In genomic region chr2:46632349-46632748, GRCh38 we compare ENCODE assay signal across 8 cellular contexts. TPM values are rescaled to one million over a fixed set of nuclear protein-coding genes. Genes with fewer than 3 reads are reported as not detected.
DNase-seq lines count a peak whose midpoint lies in the region; ATAC-seq, FAIRE-seq and TF ChIP-seq lines count a peak whose summit lies in the region.

No MANE protein-coding gene starts in this region.

- TF ChIP-seq CTCF in NB4 (IDR thresholded peaks at IDR 0.05; ENCODE audit: low read depth, low read length) (peak; percentile 42), body of pancreas (IDR thresholded peaks at IDR 0.05) (peak in 6 of 7 experiments; percentile 21 to 55 (median 48)), HepG2 (CRISPR knock-in tag; IDR thresholded peaks at IDR 0.05) (peak; percentile 61), omental fat pad (IDR thresholded peaks at IDR 0.05) (no peak)

- H3K36me3 ChIP-seq in body of pancreas (replicated peaks in 1 of 2; ENCODE audit: insufficient read depth in 1 of 2, low read depth in 2 of 2) (peaks cover 0 to 2% of the 10 kb centered on the region in 2 donors), HepG2 (replicated peaks in 1 of 2; ENCODE audit: control insufficient read depth in 1 of 2, insufficient read depth in 2 of 2, low read length in 2 of 2) (peaks cover 0 to under 1% of the 10 kb centered on the region in 2 experiments; a peak in 4 of 5 replicates)

- no peak overlapping the region for H3K9ac ChIP-seq in HepG2 (ENCODE audit: insufficient read depth, low read depth, low read length)

- peak; percentile 34 for FAIRE-seq in HepG2 (lab: Jason Lieb, UNC)

- POLR2A ChIA-PET in HepG2 (lab: Yijun Ruan, JAX), result no interaction called here

- no peaks in the 10 kb centered on the region for H3K9me3 ChIP-seq in body of pancreas
- H3K9me3 ChIP-seq in HepG2 (ENCODE audit: low read length), result no peaks in the 10 kb centered on the region

- no peak overlapping the region for H3K4me2 ChIP-seq in HepG2 (ENCODE audit: low read depth, low read length)

- no peaks in the 10 kb centered on the region for H3K4me1 ChIP-seq in body of pancreas
- no peaks in the 10 kb centered on the region for H3K4me1 ChIP-seq in HepG2 (ENCODE audit: insufficient read depth, low read length)

- H3K27ac ChIP-seq in body of pancreas (no peak overlapping the region), HepG2 (ENCODE audit: extremely low read length, insufficient read depth, low read length) (no peak overlapping the region)

- in situ Hi-C loops in HepG2 (cut with HindIII; ENCODE audit: extremely low pct_ligation_motif_present, low pct_unique_long_range_greater_than_20kb), result no loop called here

- intact Hi-C loops in body of pancreas (cut with DNase I) (no loop called here), HepG2 (cut with micrococcal nuclease; ENCODE audit: unreplicated experiment) (loop anchor here (1.0 kb wide), 3 partner anchors 18 to 257 kb away; no protein-coding TSS in a partner anchor)

- no TSS peak for BruUV-seq in HepG2 (replicated peaks; lab: Mats Ljungman, UMichigan)

- TF ChIP-seq POLR2A in NB4 (IDR thresholded peaks at IDR 0.05; ENCODE audit: extremely low read depth, insufficient read length) (no peak), body of pancreas (IDR thresholded peaks at IDR 0.05) (no peak), HepG2 (IDR thresholded peaks at IDR 0.05; ENCODE audit: insufficient read depth in 1 of 2, low read depth in 2 of 2, low read length in 2 of 2) (no peak)

- TF ChIP-seq EP300 in HepG2 (IDR thresholded peaks at IDR 0.05; ENCODE audit: low read depth in 2 of 2, low read length in 2 of 2) (no peak), HepG2 (CRISPR knock-in tag; IDR thresholded peaks at IDR 0.05; ENCODE audit: borderline replicate concordance) (no peak)

- peak; percentile 63; the same call in 1 of the 2 replicates for TF ChIP-seq RAD21 in HepG2 (CRISPR knock-in tag; IDR thresholded peaks at IDR 0.05)

- H3K4me3 ChIP-seq in NB4 (ENCODE audit: low read depth, low read length) (no peak overlapping the region), body of pancreas (no peak overlapping the region), HepG2 (replicated peaks in 1 of 3; ENCODE audit: insufficient read depth in 1 of 3, low read depth in 2 of 3, low read length in 3 of 3) (no peak overlapping the region)

- no peaks in the 10 kb centered on the region for H4K20me1 ChIP-seq in HepG2 (ENCODE audit: insufficient read depth, low read length)

- no peak overlapping the region for H2AFZ ChIP-seq in HepG2 (ENCODE audit: low read length)

- ATAC-seq in body of pancreas, result peak; percentile 35
- peak; percentile 55; the same call in 2 of the 3 replicates for ATAC-seq in HepG2
- no peak for ATAC-seq in omental fat pad (ENCODE audit: low FRiP score)
- no peak for ATAC-seq in HG03095 (IDR thresholded peaks at IDR 0.05; ENCODE audit: unreplicated experiment)
- ATAC-seq in GM21447 (IDR thresholded peaks at IDR 0.05; ENCODE audit: unreplicated experiment), result no peak

- no peaks in the 10 kb centered on the region for H3K79me2 ChIP-seq in HepG2 (ENCODE audit: insufficient read depth, low read length)

- CTCF ChIA-PET in HepG2 (lab: Yijun Ruan, JAX; ENCODE audit: low intra/inter-chr PET ratio, low total read pairs), result interaction anchor here (0.8 to 3.9 kb wide), 4 partner anchors 18 to 257 kb away, joined by 4 to 35 read pairs (median 12); no protein-coding TSS in a partner anchor

- H3K27me3 ChIP-seq in body of pancreas (no peaks in the 10 kb centered on the region), HepG2 (ENCODE audit: control insufficient read depth in 1 of 2, insufficient read depth in 2 of 2, low read length in 2 of 2) (no peaks in the 10 kb centered on the region)

- peak; percentile 42 for DNase-seq in NCI-H2107 treated with DMSO at 0.1 percent for 48 hours (lab: John Stamatoyannopoulos, UW; ENCODE audit: unreplicated experiment)
- DNase-seq in NCI-H2107 (lab: John Stamatoyannopoulos, UW), result no peak
- peak; percentile 66 for DNase-seq in NB4 (ENCODE audit: low read depth)
- DNase-seq in body of pancreas, result no peak
- DNase-seq in HepG2 (ENCODE audit: low spot score), result peak; percentile 50
- DNase-seq in omental fat pad (ENCODE audit: low spot score), result no peak

TF ChIP-seq in HepG2, 621 proteins besides CTCF, POLR2A, EP300 and RAD21:
- TF ChIP-seq STAG1 (CRISPR knock-in tag; IDR thresholded peaks at IDR 0.05), result peak; percentile 77
- TF ChIP-seq ZSCAN31 (CRISPR knock-in tag; IDR thresholded peaks at IDR 0.05; ENCODE audit: low read depth), result no peak
- no peak for TF ChIP-seq KDM5B (CRISPR knock-in tag; IDR thresholded peaks at IDR 0.05; ENCODE audit: borderline replicate concordance)
- TF ChIP-seq SMC3 (IDR thresholded peaks at IDR 0.05; ENCODE audit: low read length), result peak; percentile 76
- no peak for TF ChIP-seq CREM (IDR thresholded peaks at IDR 0.05)
- no peak for TF ChIP-seq CREM (CRISPR knock-in tag; IDR thresholded peaks at IDR 0.05)
- 0 out of 4 replicates have a peak, but pooled peaks of 1 of the 2 experiments have one; percentile 7 for TF ChIP-seq MAFK (conservative IDR thresholded peaks at IDR 0.05 in 1 of 2, IDR thresholded peaks at IDR 0.05 in 1 of 2; ENCODE audit: low read length in 2 of 2)

RNA-seq across cellular contexts. Expression of gene CRIPT, which starts 15.3 kb away (rescaled TPM):
- total RNA-seq in body of pancreas (1 to 10 TPM; 5.3 to 8.6 TPM), HepG2 (2016; rRNA removed; fragmentation: Illumina TruSeq; extraction: Trizol) (20.1 and 27.7 TPM in 2 replicates), omental fat pad (10 to 100 TPM in 3 of 4 donors, 1 to 10 TPM in 1; 7.7 to 21.6 (median 17.2) TPM)
- total RNA-seq in HepG2 (2016; cell fraction: cytosol; rRNA removed; fragmentation: Illumina TruSeq; extraction: Trizol; ENCODE audit: low read depth), result 7.2 and 8.6 TPM in 2 replicates
- 21.8 and 30.2 TPM in 2 replicates for total RNA-seq in HepG2 (2016; cell fraction: insoluble cytoplasmic fraction; rRNA removed; fragmentation: Illumina TruSeq; extraction: Trizol)
- 11.7 and 13.1 TPM in 2 replicates for total RNA-seq in HepG2 (2016; cell fraction: membrane; rRNA removed; fragmentation: Illumina TruSeq; extraction: Trizol)
- 11.9 and 12.5 TPM in 2 replicates for total RNA-seq in HepG2 (2016; cell fraction: nucleus; rRNA removed; fragmentation: Illumina TruSeq; extraction: Trizol)
- polyA plus RNA-seq in HepG2 (2011; rRNA removed), result 7.1 and 10.7 TPM in 2 replicates
- 2.9 and 5.3 TPM in 2 replicates for polyA plus RNA-seq in HepG2 (2011; cell fraction: cytosol; rRNA removed)
- polyA plus RNA-seq in HepG2 (2011; cell fraction: nucleus; rRNA removed), result 3.3 and 4.4 TPM in 2 replicates
- 19.6 and 22.5 TPM in 2 replicates for polyA plus RNA-seq in HepG2 (2012)
- 7.6 and 8.0 TPM in 2 replicates for polyA plus RNA-seq in HepG2 (2016; cell fraction: cytosol; fragmentation: Illumina TruSeq; extraction: Trizol; ENCODE audit: low read depth)
- 28.7 and 29.0 TPM in 2 replicates for polyA plus RNA-seq in HepG2 (2016; cell fraction: insoluble cytoplasmic fraction; fragmentation: Illumina TruSeq; extraction: Trizol; ENCODE audit: low read depth)
- polyA plus RNA-seq in HepG2 (2016; cell fraction: membrane; fragmentation: Illumina TruSeq; extraction: Trizol; ENCODE audit: low read depth), result 9.3 TPM in 2 replicates
- polyA plus RNA-seq in HepG2 (2016; cell fraction: nucleus; fragmentation: Illumina TruSeq; extraction: Trizol; ENCODE audit: insufficient read depth, low read depth), result 11.8 and 12.8 TPM in 2 replicates
- 5.7 and 6.6 TPM in 2 replicates for polyA minus RNA-seq in HepG2 (2011; rRNA and poly(A)+ RNA removed; ENCODE audit: low replicate concordance)
- 8.4 and 9.8 TPM in 2 replicates for polyA minus RNA-seq in HepG2 (2011; cell fraction: cytosol; rRNA and poly(A)+ RNA removed)
- 25.0 and 26.4 TPM in 2 replicates for polyA minus RNA-seq in HepG2 (2011; cell fraction: nucleus; rRNA and poly(A)+ RNA removed)

RNA-seq across cellular contexts. Expression of gene PIGF, which starts 15.5 kb away (rescaled TPM):
- total RNA-seq in body of pancreas, result 10 to 100 TPM; 11.4 to 11.5 TPM
- total RNA-seq in HepG2 (2016; rRNA removed; fragmentation: Illumina TruSeq; extraction: Trizol), result 37.8 and 53.2 TPM in 2 replicates
- 38.8 and 39.9 TPM in 2 replicates for total RNA-seq in HepG2 (2016; cell fraction: cytosol; rRNA removed; fragmentation: Illumina TruSeq; extraction: Trizol; ENCODE audit: low read depth)
- 36.4 and 55.8 TPM in 2 replicates for total RNA-seq in HepG2 (2016; cell fraction: insoluble cytoplasmic fraction; rRNA removed; fragmentation: Illumina TruSeq; extraction: Trizol)
- total RNA-seq in HepG2 (2016; cell fraction: membrane; rRNA removed; fragmentation: Illumina TruSeq; extraction: Trizol), result 48.7 and 54.0 TPM in 2 replicates
- 73.3 and 84.2 TPM in 2 replicates for total RNA-seq in HepG2 (2016; cell fraction: nucleus; rRNA removed; fragmentation: Illumina TruSeq; extraction: Trizol)
- 73.6 and 90.2 TPM in 2 replicates for polyA plus RNA-seq in HepG2 (2011; rRNA removed)
- 29.3 and 45.8 TPM in 2 replicates for polyA plus RNA-seq in HepG2 (2011; cell fraction: cytosol; rRNA removed)
- polyA plus RNA-seq in HepG2 (2011; cell fraction: nucleus; rRNA removed), result 33.9 and 45.5 TPM in 2 replicates
- polyA plus RNA-seq in HepG2 (2012), result 47.8 and 64.6 TPM in 2 replicates
- polyA plus RNA-seq in HepG2 (2016; cell fraction: cytosol; fragmentation: Illumina TruSeq; extraction: Trizol; ENCODE audit: low read depth), result 49.0 and 67.5 TPM in 2 replicates
- polyA plus RNA-seq in HepG2 (2016; cell fraction: insoluble cytoplasmic fraction; fragmentation: Illumina TruSeq; extraction: Trizol; ENCODE audit: low read depth), result 39.6 and 42.5 TPM in 2 replicates
- 52.4 and 65.1 TPM in 2 replicates for polyA plus RNA-seq in HepG2 (2016; cell fraction: membrane; fragmentation: Illumina TruSeq; extraction: Trizol; ENCODE audit: low read depth)
- polyA plus RNA-seq in HepG2 (2016; cell fraction: nucleus; fragmentation: Illumina TruSeq; extraction: Trizol; ENCODE audit: insufficient read depth, low read depth), result 97.0 and 101 TPM in 2 replicates
- 10.2 and 29.3 TPM in 2 replicates for polyA minus RNA-seq in HepG2 (2011; rRNA and poly(A)+ RNA removed; ENCODE audit: low replicate concordance)
- polyA minus RNA-seq in HepG2 (2011; cell fraction: cytosol; rRNA and poly(A)+ RNA removed), result 19.8 and 25.3 TPM in 2 replicates
- polyA minus RNA-seq in HepG2 (2011; cell fraction: nucleus; rRNA and poly(A)+ RNA removed), result 99.8 and 108 TPM in 2 replicates
- total RNA-seq in omental fat pad, result 10 to 100 TPM; 13.8 to 25.4 (median 21.5) TPM

Comparison
In these comparisons a context has a peak if more than half of its experiments do, and no peak if none do; other contexts are left out.
1. DNase-seq: peak in NCI-H2107 treated with DMSO at 0.1 percent for 48 hours (single experiment), NB4 (single experiment) and HepG2 (single experiment); none in NCI-H2107 (single experiment), body of pancreas (0 of 4) and omental fat pad (single experiment).
2. CTCF ChIP-seq: peak in NB4 (single experiment), body of pancreas (6 of 7) and HepG2 (single experiment); none in omental fat pad (0 of 3).
3. ATAC-seq: peak in body of pancreas (single experiment) and HepG2 (single experiment); none in omental fat pad (single experiment), HG03095 (single experiment) and GM21447 (single experiment).